In the genomic region with DNA sequence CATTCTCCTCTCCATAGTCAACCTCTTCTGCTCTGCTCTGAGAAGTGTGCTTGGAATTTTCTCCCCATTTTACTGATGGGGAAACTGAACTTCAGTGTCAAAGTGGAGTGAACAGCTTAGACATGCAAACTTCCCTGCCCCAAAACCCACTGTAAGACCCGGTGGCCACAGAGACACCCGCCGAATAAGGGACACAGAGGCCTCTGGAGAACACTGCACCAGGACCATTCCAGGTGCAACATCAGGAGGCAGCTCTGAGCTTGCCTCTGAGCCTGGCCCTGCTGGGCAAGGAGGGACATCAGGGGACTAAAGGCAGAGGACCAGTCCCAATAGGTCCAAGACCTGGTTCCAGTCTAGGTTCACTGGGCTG, we compare ENCODE assay signal across 1 cellular context.
TF ChIP-seq lines count a peak whose summit lies in the region.

No MANE protein-coding gene starts in this region.

TF ChIP-seq in endothelial cell of umbilical vein, 7 proteins besides CTCF, POLR2A, EP300 and RAD21:
- no peak for TF ChIP-seq GATA2 (IDR thresholded peaks at IDR 0.05; ENCODE audit: insufficient read depth, insufficient read length, low read depth, low read length)
- peak; percentile 7 for TF ChIP-seq POLR2AphosphoS5 (IDR thresholded peaks at IDR 0.05; ENCODE audit: insufficient read depth, low read depth, low read length)
